In the genomic region with DNA sequence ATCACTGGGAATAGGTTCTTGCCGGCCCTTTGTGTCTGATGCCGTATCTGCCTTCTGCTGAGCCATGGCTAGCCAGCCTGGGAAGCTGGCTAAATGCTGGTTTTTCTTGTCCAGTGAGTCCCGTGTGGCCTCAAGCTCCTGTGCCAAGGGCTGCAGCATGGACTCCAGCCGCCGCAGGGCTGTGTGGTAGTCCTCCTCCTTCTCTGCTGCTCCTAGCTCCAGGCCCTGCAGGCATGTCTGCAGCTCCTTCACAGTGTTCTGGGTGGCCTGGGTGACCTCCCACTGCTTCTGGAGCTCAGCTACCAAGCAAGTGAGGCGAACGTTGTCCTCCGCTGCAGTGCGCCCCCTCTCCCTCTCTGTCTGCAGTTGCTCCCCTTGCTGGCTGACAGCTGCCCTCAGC, we compare ENCODE assay signal across 24 cellular contexts. TPM values are rescaled to one million over a fixed set of nuclear protein-coding genes. Genes with fewer than 3 reads are reported as not detected.
DNase-seq lines count a peak whose midpoint lies in the region; ATAC-seq and TF ChIP-seq lines count a peak whose summit lies in the region.
"Had no signal": no experiment of that assay in that cellular context is flagged by ENCODE, and none has a peak within 500 bp of the region (broad histone marks: within the 10 kb centered on the region; RNA-seq: fewer than 3 reads in every experiment).

No MANE protein-coding gene starts in this region.

- intact Hi-C loops in activated T-helper 1 cell treated with anti-CD3 and anti-CD28 coated beads, Interleukin-12 subunit alpha, Interleukin-12 subunit beta, Interleukin-2, Interleukin-4 antibody, amounts not matched to agents 30 ng/mL and 10 ng/mL and 1 ng/mL, durations not matched to agents 14 hours and 24 hours and 36 hours (cut with micrococcal nuclease) = no loop called here
- intact Hi-C loops in testis (cut with DNase I; ENCODE audit: low total_unique reads) = no loop called here

- H3K4me3 Mint-ChIP-seq in activated CD8-positive, alpha-beta memory T cell treated with anti-CD3 and anti-CD28 coated beads, Interleukin-2, amount 10 ng/mL, durations not matched to agents 7 days and 5 days = no peak overlapping the region
- H3K4me3 Mint-ChIP-seq in activated T-helper 1 cell treated with anti-CD3 and anti-CD28 coated beads, Interleukin-12 subunit alpha, Interleukin-12 subunit beta, Interleukin-2, Interleukin-4 antibody, amounts not matched to agents 30 ng/mL and 10 ng/mL and 1 ng/mL, durations not matched to agents 14 hours and 24 hours and 36 hours = no peak overlapping the region
- H3K4me3 Mint-ChIP-seq: stimulated activated naive CD8-positive, alpha-beta T cell treated with anti-CD3 and anti-CD28 coated beads, Interleukin-15, Interleukin-2, amounts not matched to agents 100 ng/mL and 50 ng/mL, for 24 hours had no signal

- H3K27me3 ChIP-seq in thoracic aorta (replicated peaks; ENCODE audit: insufficient read depth) (no peaks in the 10 kb centered on the region), testis (no peaks in the 10 kb centered on the region)
- H3K27me3 ChIP-seq: left lung had no signal

- DNase-seq in activated CD8-positive, alpha-beta memory T cell treated with anti-CD3 and anti-CD28 coated beads, Interleukin-2, amount 10 ng/mL, durations not matched to agents 7 days and 5 days = no peak
- DNase-seq in activated CD8-positive, alpha-beta memory T cell treated with anti-CD3 and anti-CD28 coated beads, Interleukin-2, amount 50 U/mL, for 4 hours = no peak
- no peak for DNase-seq in activated T-helper 1 cell treated with anti-CD3 and anti-CD28 coated beads, Interleukin-12 subunit alpha, Interleukin-12 subunit beta, Interleukin-2, Interleukin-4 antibody, amounts not matched to agents 30 ng/mL and 10 ng/mL and 1 ng/mL, durations not matched to agents 14 hours and 24 hours and 36 hours (ENCODE audit: low spot score)
- DNase-seq in islet precursor cell (peak; percentile 67), thoracic aorta (ENCODE audit: low spot score) (no peak), testis (no peak), NCI-H187 treated with DMSO at 0.1 percent for 48 hours (lab: John Stamatoyannopoulos, UW) (no peak)
- DNase-seq in stimulated activated CD8-positive, alpha-beta memory T cell treated with anti-CD3 and anti-CD28 coated beads, Interleukin-4, amount 100 ng/mL, for 48 hours = no peak
- DNase-seq: activated CD4-positive, CD25-positive, alpha-beta regulatory T cell treated with anti-CD3 and anti-CD28 coated beads, Interleukin-2, amount 50 U/mL, for 72 hours; activated gamma-delta T cell treated with Interleukin-2 at 50 U/mL for 16 hours; effector CD8-positive, alpha-beta T cell; glutamatergic neuron; left lung; NCI-H1417; NCI-H2171; NCI-H526 treated with DMSO at 0.1 percent for 48 hours; OCI-M1; T1000 had no signal

- no peaks in the 10 kb centered on the region for H3K9me3 Mint-ChIP-seq in activated CD8-positive, alpha-beta memory T cell treated with anti-CD3 and anti-CD28 coated beads, Interleukin-2, amount 10 ng/mL, durations not matched to agents 7 days and 5 days (ENCODE audit: low read depth)
- H3K9me3 Mint-ChIP-seq in activated T-helper 1 cell treated with anti-CD3 and anti-CD28 coated beads, Interleukin-12 subunit alpha, Interleukin-12 subunit beta, Interleukin-2, Interleukin-4 antibody, amounts not matched to agents 30 ng/mL and 10 ng/mL and 1 ng/mL, durations not matched to agents 14 hours and 24 hours and 36 hours = no peaks in the 10 kb centered on the region
- H3K9me3 Mint-ChIP-seq: stimulated activated naive CD8-positive, alpha-beta T cell treated with anti-CD3 and anti-CD28 coated beads, Interleukin-15, Interleukin-2, amounts not matched to agents 100 ng/mL and 50 ng/mL, for 24 hours had no signal

- TF ChIP-seq CTCF in thoracic aorta (IDR thresholded peaks at IDR 0.05) = no peak
- no peak for TF ChIP-seq CTCF in testis (IDR thresholded peaks at IDR 0.05)

- no peaks in the 10 kb centered on the region for H3K9me3 ChIP-seq in thoracic aorta
- H3K9me3 ChIP-seq in testis = no peaks in the 10 kb centered on the region
- H3K9me3 ChIP-seq: left lung had no signal

- H3K27ac ChIP-seq in thoracic aorta (peak overlapping the region; percentile 45 to 52), testis (no peak overlapping the region)
- H3K27ac ChIP-seq: left lung, SK-N-MC had no signal

- H3K36me3 ChIP-seq in thoracic aorta (peaks cover 53% of the 10 kb centered on the region), testis (ENCODE audit: low read depth, missing control alignments) (no peaks in the 10 kb centered on the region)

- CTCF ChIA-PET in activated CD8-positive, alpha-beta memory T cell treated with anti-CD3 and anti-CD28 coated beads, Interleukin-2, amount 10 ng/mL, durations not matched to agents 7 days and 5 days (lab: Charles Lee) = interaction anchor here (1.0 to 8.8 kb wide), 5 partner anchors 10 to 109 kb away, joined by 3 to 75 read pairs (median 8); no protein-coding TSS in a partner anchor

- H3K4me1 Mint-ChIP-seq in activated CD8-positive, alpha-beta memory T cell treated with anti-CD3 and anti-CD28 coated beads, Interleukin-2, amount 10 ng/mL, durations not matched to agents 7 days and 5 days = peaks cover 95% of the 10 kb centered on the region
- H3K4me1 Mint-ChIP-seq in activated T-helper 1 cell treated with anti-CD3 and anti-CD28 coated beads, Interleukin-12 subunit alpha, Interleukin-12 subunit beta, Interleukin-2, Interleukin-4 antibody, amounts not matched to agents 30 ng/mL and 10 ng/mL and 1 ng/mL, durations not matched to agents 14 hours and 24 hours and 36 hours (ENCODE audit: low read depth) = peaks cover 100% of the 10 kb centered on the region

- no peaks in the 10 kb centered on the region for H3K27me3 Mint-ChIP-seq in activated CD8-positive, alpha-beta memory T cell treated with anti-CD3 and anti-CD28 coated beads, Interleukin-2, amount 10 ng/mL, durations not matched to agents 7 days and 5 days
- H3K27me3 Mint-ChIP-seq in activated T-helper 1 cell treated with anti-CD3 and anti-CD28 coated beads, Interleukin-12 subunit alpha, Interleukin-12 subunit beta, Interleukin-2, Interleukin-4 antibody, amounts not matched to agents 30 ng/mL and 10 ng/mL and 1 ng/mL, durations not matched to agents 14 hours and 24 hours and 36 hours (ENCODE audit: insufficient read depth) = no peaks in the 10 kb centered on the region
- H3K27me3 Mint-ChIP-seq: stimulated activated naive CD8-positive, alpha-beta T cell treated with anti-CD3 and anti-CD28 coated beads, Interleukin-15, Interleukin-2, amounts not matched to agents 100 ng/mL and 50 ng/mL, for 24 hours had no signal

- peaks cover 29 to 61% of the 10 kb centered on the region in 2 donors for H3K4me1 ChIP-seq in thoracic aorta (ENCODE audit: control insufficient read depth in 1 of 2, low read depth in 2 of 2)
- no peaks in the 10 kb centered on the region for H3K4me1 ChIP-seq in testis

- H3K36me3 Mint-ChIP-seq in activated CD8-positive, alpha-beta memory T cell treated with anti-CD3 and anti-CD28 coated beads, Interleukin-2, amount 10 ng/mL, durations not matched to agents 7 days and 5 days = peaks cover 78% of the 10 kb centered on the region
- peaks cover 80% of the 10 kb centered on the region for H3K36me3 Mint-ChIP-seq in activated T-helper 1 cell treated with anti-CD3 and anti-CD28 coated beads, Interleukin-12 subunit alpha, Interleukin-12 subunit beta, Interleukin-2, Interleukin-4 antibody, amounts not matched to agents 30 ng/mL and 10 ng/mL and 1 ng/mL, durations not matched to agents 14 hours and 24 hours and 36 hours (ENCODE audit: low read depth)

- WGBS in testis, 2 donors = 95 to 96% methylated on average over 9 of the region's 9 CpGs

- ATAC-seq in activated CD8-positive, alpha-beta memory T cell treated with anti-CD3 and anti-CD28 coated beads, Interleukin-2, amount 10 ng/mL, durations not matched to agents 7 days and 5 days = no peak
- ATAC-seq in thoracic aorta (ENCODE audit: insufficient number of reproducible peaks, low FRiP score, low read depth) = no peak
- ATAC-seq: left lung had no signal

- H3K4me3 ChIP-seq in thoracic aorta = no peak overlapping the region
- H3K4me3 ChIP-seq in testis = no peak overlapping the region
- H3K4me3 ChIP-seq: left lung, SK-N-MC had no signal

- TF ChIP-seq POLR2A in testis (IDR thresholded peaks at IDR 0.05) = no peak

- H3K27ac Mint-ChIP-seq in activated CD8-positive, alpha-beta memory T cell treated with anti-CD3 and anti-CD28 coated beads, Interleukin-2, amount 10 ng/mL, durations not matched to agents 7 days and 5 days = peak overlapping the region; percentile 3
- peak overlapping the region; percentile 15 for H3K27ac Mint-ChIP-seq in activated T-helper 1 cell treated with anti-CD3 and anti-CD28 coated beads, Interleukin-12 subunit alpha, Interleukin-12 subunit beta, Interleukin-2, Interleukin-4 antibody, amounts not matched to agents 30 ng/mL and 10 ng/mL and 1 ng/mL, durations not matched to agents 14 hours and 24 hours and 36 hours
- H3K27ac Mint-ChIP-seq: stimulated activated naive CD8-positive, alpha-beta T cell treated with anti-CD3 and anti-CD28 coated beads, Interleukin-15, Interleukin-2, amounts not matched to agents 100 ng/mL and 50 ng/mL, for 24 hours had no signal

RNA-seq across cellular contexts. Expression of gene CXCR6, which starts 24.9 kb away (rescaled TPM):
- total RNA-seq in activated CD8-positive, alpha-beta memory T cell treated with anti-CD3 and anti-CD28 coated beads, Interleukin-2, amount 10 ng/mL, durations not matched to agents 7 days and 5 days = 100 to 1,000 TPM in 1 of 2 experiments, 10 to 100 TPM in 1; 49.7 to 109 TPM
- total RNA-seq in activated T-helper 1 cell treated with anti-CD3 and anti-CD28 coated beads, Interleukin-12 subunit alpha, Interleukin-12 subunit beta, Interleukin-2, Interleukin-4 antibody, amounts not matched to agents 30 ng/mL and 10 ng/mL and 1 ng/mL, durations not matched to agents 14 hours and 24 hours and 36 hours = 27.2 and 27.9 TPM in 2 replicates
- total RNA-seq in thoracic aorta (1 to 10 TPM; 2.2 to 4.9 TPM), testis (under 1 TPM; 0.16 to 0.62 TPM)
- polyA plus RNA-seq in testis (ENCODE audit: insufficient read depth, low read depth, low replicate concordance) = 2.1 TPM
- total RNA-seq: cerebellum, osteoblast had no signal
- polyA plus RNA-seq: BJ had no signal

RNA-seq across cellular contexts. Expression of gene FYCO1, which starts 27.5 kb away (rescaled TPM):
- 10 to 100 TPM; 19.1 to 27.7 TPM for total RNA-seq in activated CD8-positive, alpha-beta memory T cell treated with anti-CD3 and anti-CD28 coated beads, Interleukin-2, amount 10 ng/mL, durations not matched to agents 7 days and 5 days
- total RNA-seq in activated T-helper 1 cell treated with anti-CD3 and anti-CD28 coated beads, Interleukin-12 subunit alpha, Interleukin-12 subunit beta, Interleukin-2, Interleukin-4 antibody, amounts not matched to agents 30 ng/mL and 10 ng/mL and 1 ng/mL, durations not matched to agents 14 hours and 24 hours and 36 hours = 16.1 and 16.3 TPM in 2 replicates
- total RNA-seq in thoracic aorta (10 to 100 TPM; 70.4 to 86.1 TPM), testis (10 to 100 TPM; 21.7 to 24.2 TPM)
- 12.8 TPM for polyA plus RNA-seq in testis (ENCODE audit: insufficient read depth, low read depth, low replicate concordance)

RNA-seq across cellular contexts. Expression of gene XCR1, which starts 59.1 kb away (rescaled TPM):
- total RNA-seq in activated CD8-positive, alpha-beta memory T cell treated with anti-CD3 and anti-CD28 coated beads, Interleukin-2, amount 10 ng/mL, durations not matched to agents 7 days and 5 days = not detected
- 0.05 and 0.08 TPM in 2 replicates for total RNA-seq in activated T-helper 1 cell treated with anti-CD3 and anti-CD28 coated beads, Interleukin-12 subunit alpha, Interleukin-12 subunit beta, Interleukin-2, Interleukin-4 antibody, amounts not matched to agents 30 ng/mL and 10 ng/mL and 1 ng/mL, durations not matched to agents 14 hours and 24 hours and 36 hours
- total RNA-seq in thoracic aorta (not detected), testis (under 1 TPM; 0.06 to 0.16 TPM)
- 0.34 TPM for polyA plus RNA-seq in testis (ENCODE audit: insufficient read depth, low read depth, low replicate concordance)
- total RNA-seq: cerebellum, G401, osteoblast had no signal
- polyA plus RNA-seq: BJ had no signal

Comparison
In these comparisons a context has a peak if more than half of its experiments do, and no peak if none do; other contexts are left out.
1. H3K27ac ChIP-seq: peak in thoracic aorta (2 of 2); none in testis (0 of 2).